In the genomic region with DNA sequence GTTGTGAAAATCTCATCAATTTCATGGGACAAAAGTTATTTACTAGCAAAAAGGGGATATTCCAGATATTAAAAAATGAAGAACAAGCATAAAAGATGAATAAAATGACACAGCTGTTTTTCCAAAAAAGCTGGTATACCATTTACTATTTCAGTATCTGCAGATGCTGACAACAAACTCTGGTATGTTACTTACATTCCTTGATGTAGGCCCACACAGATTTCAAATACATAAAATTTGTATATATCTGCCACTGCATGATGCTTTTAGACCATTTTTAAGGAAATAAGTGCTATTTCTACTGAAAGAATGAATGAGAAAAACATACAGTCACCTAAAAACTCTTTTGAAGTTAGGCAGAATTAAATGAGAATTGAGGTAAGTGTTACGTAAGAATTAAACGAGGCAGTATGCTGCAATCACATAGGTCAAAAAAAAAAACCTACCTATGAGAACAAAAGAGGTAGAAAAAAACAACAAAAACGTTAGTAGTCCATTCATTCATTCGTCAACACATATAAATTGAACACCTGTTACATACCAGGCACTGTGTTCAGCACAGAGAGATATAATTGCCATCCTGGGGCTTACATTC, we compare ENCODE assay signal across 2 cellular contexts.
TF ChIP-seq lines count a peak whose summit lies in the region.

No MANE protein-coding gene starts in this region.

TF ChIP-seq in HepG2, 621 proteins besides CTCF, POLR2A, EP300 and RAD21:
- no peak for TF ChIP-seq ZNF660 (CRISPR knock-in tag; IDR thresholded peaks at IDR 0.05; ENCODE audit: borderline replicate concordance, low read depth)
- TF ChIP-seq CEBPB (IDR thresholded peaks at IDR 0.05; ENCODE audit: borderline replicate concordance, low read depth, low read length) = peak; percentile 79
TF ChIP-seq in HepG2: peak in this region for 1.

TF ChIP-seq in K562, 482 proteins besides CTCF, POLR2A, EP300 and RAD21:
- no peak for TF ChIP-seq ZNF133 (CRISPR knock-in tag; IDR thresholded peaks at IDR 0.05)
- TF ChIP-seq CEBPG (CRISPR knock-in tag; IDR thresholded peaks at IDR 0.05) = no peak
- peak; percentile 62 to 71 for TF ChIP-seq CEBPG (tag; conservative IDR thresholded peaks at IDR 0.05 in 1 of 2, IDR thresholded peaks at IDR 0.05 in 1 of 2)
- TF ChIP-seq CEBPB (tag; IDR thresholded peaks at IDR 0.05) = peak; percentile 82
